ENCODE assay signal across 8 cellular contexts in the genomic region with DNA sequence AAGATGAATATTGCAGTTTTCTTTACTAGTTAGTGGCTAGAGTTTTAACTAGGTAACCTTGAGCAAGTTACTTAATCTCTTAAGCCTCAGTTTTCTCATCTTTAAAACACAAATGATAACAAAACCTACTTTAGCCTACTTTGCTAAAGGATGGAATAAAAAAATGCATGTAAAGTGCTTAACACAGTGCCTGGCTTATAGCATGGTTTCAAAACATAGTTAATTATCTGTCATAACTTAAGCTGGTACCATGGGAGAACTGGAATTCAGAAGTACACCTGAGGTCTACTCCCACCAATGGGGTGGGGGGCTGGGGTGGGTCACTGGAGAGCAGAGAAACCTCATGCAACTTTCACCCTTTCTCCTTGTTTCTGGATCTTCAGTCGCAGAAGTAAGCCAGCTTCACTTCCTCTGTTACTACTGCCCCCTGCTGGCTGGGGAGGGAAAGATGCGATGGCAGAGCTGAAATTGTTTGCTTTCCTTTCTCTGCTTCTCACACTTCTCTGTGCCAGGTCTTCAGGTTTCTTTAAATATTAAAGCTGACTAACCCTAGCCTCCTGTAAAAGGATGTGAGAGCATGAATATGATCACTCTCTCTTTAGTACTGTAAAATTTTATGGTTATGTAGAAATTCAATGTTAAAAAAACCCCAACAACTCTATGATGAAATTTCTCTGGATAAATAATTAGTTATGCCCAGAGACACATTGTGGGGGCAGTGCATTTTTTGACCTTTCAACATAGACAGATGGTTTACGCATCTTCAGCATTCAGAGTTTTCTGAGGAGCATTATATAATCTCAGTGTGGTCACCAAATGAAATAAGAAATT.
A peak's percentile ranks its signal among the peaks of the same experiment; 100 is the strongest.
DNase-seq lines count a peak whose midpoint lies in the region; ATAC-seq lines count a peak whose summit lies in the region.

No MANE protein-coding gene starts in this region.

- no peaks in the 10 kb centered on the region for H3K27me3 ChIP-seq in effector memory CD4-positive, alpha-beta T cell (replicated peaks; ENCODE audit: control insufficient read depth, insufficient read depth, low read length, poor library complexity, severe bottlenecking)
- H3K27me3 ChIP-seq in mesendoderm (ENCODE audit: insufficient read depth, low read length, poor library complexity) = no peaks in the 10 kb centered on the region

- H3K56ac ChIP-seq in mesendoderm (ENCODE audit: low read length) = no peak overlapping the region

- WGBS in mesendoderm (ENCODE audit: extremely low coverage, insufficient coverage, low lambda C conversion rate) = no CpG with 5 or more reads among the region's 3 CpGs

- H3K4ac ChIP-seq in mesendoderm (ENCODE audit: low read depth, low read length) = no peak overlapping the region

- H3K23ac ChIP-seq in mesendoderm (ENCODE audit: low read length) = no peak overlapping the region

- no peak overlapping the region for H2BK15ac ChIP-seq in mesendoderm (replicated peaks; ENCODE audit: low read depth)

- DNase-seq in NCI-H2227 (lab: John Stamatoyannopoulos, UW; ENCODE audit: unreplicated experiment) (peak; percentile 1), NCI-H2227 treated with DMSO at 0.1 percent for 48 hours (lab: John Stamatoyannopoulos, UW) (no peak), NCI-H446 (lab: John Stamatoyannopoulos, UW) (peak; percentile 90 to 93), mesendoderm (peak; percentile 83)
- DNase-seq in activated CD4-positive, alpha-beta T cell treated with anti-CD3 and anti-CD28 coated beads, Interleukin-2, amount 50 U/mL, for 48 hours = peak; percentile 73 to 78
- peak in 2 of 3 donors; percentile 1 to 21 for DNase-seq in effector memory CD4-positive, alpha-beta T cell
- peak; percentile 36 for DNase-seq in stimulated activated CD8-positive, alpha-beta memory T cell treated with anti-CD3 and anti-CD28 coated beads, Interleukin-15, amount 100 ng/mL, for 24 hours (ENCODE audit: low read depth)

- H2BK5ac ChIP-seq in mesendoderm (ENCODE audit: low read length) = no peak overlapping the region

- no peaks in the 10 kb centered on the region for H3K79me1 ChIP-seq in mesendoderm (ENCODE audit: low read length)

- H3K79me2 ChIP-seq in mesendoderm (ENCODE audit: control insufficient read depth, insufficient read depth, low read length) = no peaks in the 10 kb centered on the region

- no peak overlapping the region for H3K4me2 ChIP-seq in mesendoderm (ENCODE audit: low read length)

- no peak overlapping the region for H2AK5ac ChIP-seq in mesendoderm (ENCODE audit: low read length)

- peak; percentile 64 for ATAC-seq in HG03039 (IDR thresholded peaks at IDR 0.05; ENCODE audit: unreplicated experiment)

- H3K27ac ChIP-seq in effector memory CD4-positive, alpha-beta T cell (ENCODE audit: insufficient read depth, low read length, poor library complexity, severe bottlenecking) = no peak overlapping the region
- no peak overlapping the region for H3K27ac ChIP-seq in mesendoderm (ENCODE audit: low read depth, low read length)

- H3K9ac ChIP-seq in mesendoderm (ENCODE audit: low read length) = no peak overlapping the region

- H4K5ac ChIP-seq in mesendoderm (ENCODE audit: low read length) = no peak overlapping the region

- H3K4me1 ChIP-seq in effector memory CD4-positive, alpha-beta T cell (ENCODE audit: control insufficient read depth, insufficient read depth, low read length, poor library complexity, severe bottlenecking) = no peaks in the 10 kb centered on the region
- H3K4me1 ChIP-seq in mesendoderm (ENCODE audit: control insufficient read depth, low read depth, low read length) = no peaks in the 10 kb centered on the region

- no peaks in the 10 kb centered on the region for H3K36me3 ChIP-seq in effector memory CD4-positive, alpha-beta T cell (ENCODE audit: control insufficient read depth, insufficient read depth, low read length)
- H3K36me3 ChIP-seq in mesendoderm (ENCODE audit: control insufficient read depth, insufficient read depth, low read length) = no peaks in the 10 kb centered on the region

- H2BK120ac ChIP-seq in mesendoderm (ENCODE audit: low read depth, low read length) = no peak overlapping the region

- H3K9me3 ChIP-seq in effector memory CD4-positive, alpha-beta T cell (ENCODE audit: control insufficient read depth, low read length) = no peaks in the 10 kb centered on the region

- H3K4me3 ChIP-seq in effector memory CD4-positive, alpha-beta T cell (ENCODE audit: insufficient read depth, low read depth, low read length, poor library complexity, severe bottlenecking) = no peak overlapping the region
- no peak overlapping the region for H3K4me3 ChIP-seq in mesendoderm (ENCODE audit: low read length)

- H4K8ac ChIP-seq in mesendoderm (ENCODE audit: low read depth, low read length) = no peak overlapping the region

- H3K18ac ChIP-seq in mesendoderm (ENCODE audit: low read length) = no peak overlapping the region
